Comparison of ENCODE assay signal across 9 cellular contexts in the genomic region with DNA sequence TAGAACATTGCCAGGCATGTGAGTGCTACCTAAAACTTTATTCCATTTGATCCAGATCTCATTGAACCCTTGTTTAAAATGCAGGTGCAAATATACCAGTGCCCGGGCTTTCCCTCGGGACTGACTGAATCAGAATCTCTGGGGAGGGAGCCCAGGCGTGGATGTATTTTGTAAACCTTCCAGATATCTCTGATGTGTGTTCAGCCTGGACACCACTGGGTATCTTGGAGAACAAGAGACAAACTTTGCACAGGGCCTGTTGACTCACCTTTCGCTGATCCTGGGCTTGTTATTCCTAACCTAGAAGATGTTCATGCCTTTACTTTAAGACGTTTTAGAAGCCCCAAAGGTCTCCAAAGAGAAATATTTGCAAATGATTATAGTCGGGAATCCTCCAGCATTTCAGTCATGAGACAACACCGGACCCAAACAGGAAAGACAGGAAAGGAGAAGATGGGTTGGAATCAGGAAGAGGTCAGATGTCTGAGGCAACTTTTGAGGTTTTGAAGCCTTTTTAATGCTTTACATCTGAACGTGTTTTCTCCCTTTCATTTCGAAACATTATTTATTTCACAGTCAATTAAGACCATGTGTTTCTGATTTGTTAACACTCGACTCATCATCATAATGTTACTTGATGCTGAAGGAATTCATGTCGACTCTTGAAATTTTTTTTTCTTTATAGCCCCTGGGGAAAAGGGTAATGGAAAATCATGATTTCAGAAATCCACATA.
DNase-seq lines count a peak whose midpoint lies in the region; ATAC-seq, FAIRE-seq and TF ChIP-seq lines count a peak whose summit lies in the region.
"Had no signal": no experiment of that assay in that cellular context is flagged by ENCODE, and none has a peak within 500 bp of the region (broad histone marks: within the 10 kb centered on the region; RNA-seq: fewer than 3 reads in every experiment).

No MANE protein-coding gene starts in this region.

- no peak overlapping the region for H3K4me2 ChIP-seq in HepG2 (ENCODE audit: low read depth, low read length)

- no peak overlapping the region for H2AFZ ChIP-seq in HepG2 (ENCODE audit: low read length)

- no peak for TF ChIP-seq CTCF in AG10803 (conservative IDR thresholded peaks at IDR 0.05; ENCODE audit: low read length)
- no peak for TF ChIP-seq CTCF in HL-60 (IDR thresholded peaks at IDR 0.05; ENCODE audit: insufficient read depth, low read length)
- no peak for TF ChIP-seq CTCF in choroid plexus epithelial cell (conservative IDR thresholded peaks at IDR 0.05; ENCODE audit: low read depth, low read length)
- TF ChIP-seq CTCF in neutrophil (IDR thresholded peaks at IDR 0.05): no peak
- no peak for TF ChIP-seq CTCF in GM10248 (IDR thresholded peaks at IDR 0.05; ENCODE audit: control extremely low read depth, extremely low read depth, low read depth, missing control alignments)
- no peak for TF ChIP-seq CTCF in HepG2 (CRISPR knock-in tag; IDR thresholded peaks at IDR 0.05)

- H3K4me1 ChIP-seq in neutrophil (ENCODE audit: control insufficient read depth in 1 of 2, insufficient read depth in 1 of 2, low read depth in 1 of 2, low read length in 1 of 2): peaks cover 52 to 53% of the 10 kb centered on the region in 2 experiments
- H3K4me1 ChIP-seq in HepG2 (ENCODE audit: insufficient read depth, low read length): no peaks in the 10 kb centered on the region

- POLR2A ChIA-PET in GM10248 (lab: Yijun Ruan, JAX) (no interaction called here), HepG2 (lab: Yijun Ruan, JAX) (no interaction called here)

- H3K4me3 ChIP-seq in AG10803 (ENCODE audit: low read length) (peak overlapping the region; percentile 24), HL-60 (replicated peaks; ENCODE audit: insufficient read depth, low read length) (no peak overlapping the region), choroid plexus epithelial cell (ENCODE audit: low read depth, low read length) (no peak overlapping the region), neutrophil (ENCODE audit: low read depth in 1 of 2, low read length in 1 of 2) (peak overlapping the region in 1 of 2 experiments; percentile 6), HepG2 (replicated peaks in 1 of 3; ENCODE audit: insufficient read depth in 1 of 3, low read depth in 2 of 3, low read length in 3 of 3) (no peak overlapping the region)

- H3K27me3 ChIP-seq in HL-60 (ENCODE audit: insufficient read depth, poor library complexity, severe bottlenecking) (no peaks in the 10 kb centered on the region), neutrophil (no peaks in the 10 kb centered on the region), HepG2 (ENCODE audit: control insufficient read depth in 1 of 2, insufficient read depth in 2 of 2, low read length in 2 of 2) (no peaks in the 10 kb centered on the region)

- intact Hi-C loops in HepG2 (cut with micrococcal nuclease; ENCODE audit: unreplicated experiment): no loop called here

- H4K20me1 ChIP-seq in HepG2 (ENCODE audit: insufficient read depth, low read length): no peaks in the 10 kb centered on the region

- no peak for FAIRE-seq in HepG2 (lab: Jason Lieb, UNC)

- H3K79me2 ChIP-seq in HepG2 (ENCODE audit: insufficient read depth, low read length): no peaks in the 10 kb centered on the region

- no TSS peak for BruUV-seq in HepG2 (replicated peaks; lab: Mats Ljungman, UMichigan)

- H3K36me3 ChIP-seq in neutrophil (peaks cover 88% of the 10 kb centered on the region), HepG2 (replicated peaks in 1 of 2; ENCODE audit: control insufficient read depth in 1 of 2, insufficient read depth in 2 of 2, low read length in 2 of 2) (peaks cover 3 to 14% of the 10 kb centered on the region in 2 experiments; a peak in 3 of 5 replicates)

- H3K9ac ChIP-seq in HepG2 (ENCODE audit: insufficient read depth, low read depth, low read length): no peak overlapping the region

- WGBS in HepG2 (ENCODE audit: low lambda C conversion rate): 90% methylated on average over 11 of the region's 11 CpGs

- TF ChIP-seq POLR2A in HepG2 (IDR thresholded peaks at IDR 0.05; ENCODE audit: insufficient read depth in 1 of 2, low read depth in 2 of 2, low read length in 2 of 2): no peak

- TF ChIP-seq EP300 in HepG2 (IDR thresholded peaks at IDR 0.05; ENCODE audit: low read depth in 2 of 2, low read length in 2 of 2) (no peak), HepG2 (CRISPR knock-in tag; IDR thresholded peaks at IDR 0.05; ENCODE audit: borderline replicate concordance) (no peak)

- H3K9me3 ChIP-seq in neutrophil (no peaks in the 10 kb centered on the region), HepG2 (ENCODE audit: low read length) (no peaks in the 10 kb centered on the region)

- CTCF ChIA-PET in GM10248 (lab: Yijun Ruan, JAX): interaction anchor here (1.4 kb wide), 1 partner anchor 17 kb away, joined by 5 read pairs; no protein-coding TSS in a partner anchor
- CTCF ChIA-PET in HepG2 (lab: Yijun Ruan, JAX; ENCODE audit: low intra/inter-chr PET ratio, low total read pairs): no interaction called here

- DNase-seq in AG10803 (ENCODE audit: low read depth): peak; percentile 95
- DNase-seq in HL-60 (ENCODE audit: low read depth in 1 of 2, low spot score in 1 of 2): peak in 1 of 2 experiments; percentile 46
- peak; percentile 57 for DNase-seq in choroid plexus epithelial cell (ENCODE audit: low read depth)
- DNase-seq in HT-29 (ENCODE audit: low spot score): no peak
- no peak for DNase-seq in stimulated activated CD4-positive, alpha-beta T cell treated with anti-CD3 and anti-CD28 coated beads, Interleukin-12 subunit alpha, Interleukin-12 subunit beta, amount 100 ng/mL, for 4 hours
- DNase-seq in GM10248 (ENCODE audit: extremely low spot score): no peak
- DNase-seq in HepG2 (ENCODE audit: low spot score): no peak
- DNase-seq: NCI-H1694 treated with DMSO at 0.1 percent for 48 hours had no signal

- no peak for ATAC-seq in HepG2

- H3K27ac ChIP-seq in HL-60 (replicated peaks) (peak overlapping the region; percentile 4; the same call in 1 of the 2 replicates), neutrophil (peak overlapping the region; percentile 80), HepG2 (ENCODE audit: extremely low read length, insufficient read depth, low read length) (no peak overlapping the region)

- TF ChIP-seq RAD21 in HepG2 (CRISPR knock-in tag; IDR thresholded peaks at IDR 0.05): no peak

- in situ Hi-C loops in HepG2 (cut with HindIII; ENCODE audit: extremely low pct_ligation_motif_present, low pct_unique_long_range_greater_than_20kb): loop anchor here (5.0 kb wide), 1 partner anchor 265 kb away; no protein-coding TSS in a partner anchor

TF ChIP-seq in HepG2, 621 proteins besides CTCF, POLR2A, EP300 and RAD21 (continues in another document):
- no peak for TF ChIP-seq ZNF263 (CRISPR knock-in tag; IDR thresholded peaks at IDR 0.05)
- TF ChIP-seq, protein P1, sequence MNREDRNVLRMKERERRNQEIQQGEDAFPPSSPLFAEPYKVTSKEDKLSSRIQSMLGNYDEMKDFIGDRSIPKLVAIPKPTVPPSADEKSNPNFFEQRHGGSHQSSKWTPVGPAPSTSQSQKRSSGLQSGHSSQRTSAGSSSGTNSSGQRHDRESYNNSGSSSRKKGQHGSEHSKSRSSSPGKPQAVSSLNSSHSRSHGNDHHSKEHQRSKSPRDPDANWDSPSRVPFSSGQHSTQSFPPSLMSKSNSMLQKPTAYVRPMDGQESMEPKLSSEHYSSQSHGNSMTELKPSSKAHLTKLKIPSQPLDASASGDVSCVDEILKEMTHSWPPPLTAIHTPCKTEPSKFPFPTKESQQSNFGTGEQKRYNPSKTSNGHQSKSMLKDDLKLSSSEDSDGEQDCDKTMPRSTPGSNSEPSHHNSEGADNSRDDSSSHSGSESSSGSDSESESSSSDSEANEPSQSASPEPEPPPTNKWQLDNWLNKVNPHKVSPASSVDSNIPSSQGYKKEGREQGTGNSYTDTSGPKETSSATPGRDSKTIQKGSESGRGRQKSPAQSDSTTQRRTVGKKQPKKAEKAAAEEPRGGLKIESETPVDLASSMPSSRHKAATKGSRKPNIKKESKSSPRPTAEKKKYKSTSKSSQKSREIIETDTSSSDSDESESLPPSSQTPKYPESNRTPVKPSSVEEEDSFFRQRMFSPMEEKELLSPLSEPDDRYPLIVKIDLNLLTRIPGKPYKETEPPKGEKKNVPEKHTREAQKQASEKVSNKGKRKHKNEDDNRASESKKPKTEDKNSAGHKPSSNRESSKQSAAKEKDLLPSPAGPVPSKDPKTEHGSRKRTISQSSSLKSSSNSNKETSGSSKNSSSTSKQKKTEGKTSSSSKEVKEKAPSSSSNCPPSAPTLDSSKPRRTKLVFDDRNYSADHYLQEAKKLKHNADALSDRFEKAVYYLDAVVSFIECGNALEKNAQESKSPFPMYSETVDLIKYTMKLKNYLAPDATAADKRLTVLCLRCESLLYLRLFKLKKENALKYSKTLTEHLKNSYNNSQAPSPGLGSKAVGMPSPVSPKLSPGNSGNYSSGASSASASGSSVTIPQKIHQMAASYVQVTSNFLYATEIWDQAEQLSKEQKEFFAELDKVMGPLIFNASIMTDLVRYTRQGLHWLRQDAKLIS (CRISPR knock-in tag; IDR thresholded peaks at IDR 0.05): no peak
- TF ChIP-seq, protein P2, sequence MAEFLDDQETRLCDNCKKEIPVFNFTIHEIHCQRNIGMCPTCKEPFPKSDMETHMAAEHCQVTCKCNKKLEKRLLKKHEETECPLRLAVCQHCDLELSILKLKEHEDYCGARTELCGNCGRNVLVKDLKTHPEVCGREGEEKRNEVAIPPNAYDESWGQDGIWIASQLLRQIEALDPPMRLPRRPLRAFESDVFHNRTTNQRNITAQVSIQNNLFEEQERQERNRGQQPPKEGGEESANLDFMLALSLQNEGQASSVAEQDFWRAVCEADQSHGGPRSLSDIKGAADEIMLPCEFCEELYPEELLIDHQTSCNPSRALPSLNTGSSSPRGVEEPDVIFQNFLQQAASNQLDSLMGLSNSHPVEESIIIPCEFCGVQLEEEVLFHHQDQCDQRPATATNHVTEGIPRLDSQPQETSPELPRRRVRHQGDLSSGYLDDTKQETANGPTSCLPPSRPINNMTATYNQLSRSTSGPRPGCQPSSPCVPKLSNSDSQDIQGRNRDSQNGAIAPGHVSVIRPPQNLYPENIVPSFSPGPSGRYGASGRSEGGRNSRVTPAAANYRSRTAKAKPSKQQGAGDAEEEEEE (CRISPR knock-in tag; IDR thresholded peaks at IDR 0.05; ENCODE audit: borderline replicate concordance): no peak
- TF ChIP-seq, protein P3, sequence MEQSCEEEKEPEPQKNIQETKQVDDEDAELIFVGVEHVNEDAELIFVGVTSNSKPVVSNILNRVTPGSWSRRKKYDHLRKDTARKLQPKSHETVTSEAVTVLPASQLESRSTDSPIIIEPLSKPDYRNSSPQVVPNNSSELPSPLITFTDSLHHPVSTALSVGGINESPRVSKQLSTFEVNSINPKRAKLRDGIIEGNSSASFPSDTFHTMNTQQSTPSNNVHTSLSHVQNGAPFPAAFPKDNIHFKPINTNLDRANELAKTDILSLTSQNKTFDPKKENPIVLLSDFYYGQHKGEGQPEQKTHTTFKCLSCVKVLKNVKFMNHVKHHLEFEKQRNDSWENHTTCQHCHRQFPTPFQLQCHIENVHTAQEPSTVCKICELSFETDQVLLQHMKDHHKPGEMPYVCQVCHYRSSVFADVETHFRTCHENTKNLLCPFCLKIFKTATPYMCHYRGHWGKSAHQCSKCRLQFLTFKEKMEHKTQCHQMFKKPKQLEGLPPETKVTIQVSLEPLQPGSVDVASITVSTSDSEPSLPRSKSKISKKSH (CRISPR knock-in tag; IDR thresholded peaks at IDR 0.05; ENCODE audit: borderline replicate concordance): no peak

Comparison
In these comparisons a context has a peak if more than half of its experiments do, and no peak if none do; other contexts are left out.
1. DNase-seq: peak in AG10803 (single experiment) and choroid plexus epithelial cell (single experiment); none in HT-29 (single experiment), stimulated activated CD4-positive, alpha-beta T cell treated with anti-CD3 and anti-CD28 coated beads, Interleukin-12 subunit alpha, Interleukin-12 subunit beta, amount 100 ng/mL, for 4 hours (single experiment), GM10248 (single experiment) and HepG2 (single experiment).